ENCODE assay signal across 29 cellular contexts in genomic region chr2:167128130-167128529, GRCh38.
"Had no signal": no experiment of that assay in that cellular context is flagged by ENCODE, and none has a peak within 500 bp of the region (broad histone marks: within the 10 kb centered on the region; RNA-seq: fewer than 3 reads in every experiment).

No MANE protein-coding gene starts in this region.

- H3K9me3 Mint-ChIP-seq: dendritic cell treated with granulocyte-macrophage colony-stimulating factor and Interleukin-4, amounts not matched to agents 40 ng/mL and 50 ng/mL, for 4 days; effector memory CD8-positive, alpha-beta T cell; endodermal cell had no signal

- H3K4me1 ChIP-seq: colonic mucosa, esophagus muscularis mucosa, esophagus squamous epithelium, foreskin keratinocyte, gastroesophageal sphincter had no signal

- ATAC-seq: effector memory CD8-positive, alpha-beta T cell; esophagus mucosa; foreskin keratinocyte; gastrocnemius medialis; gastroesophageal sphincter; heart left ventricle; heart right ventricle had no signal

- FAIRE-seq: endometrium, endothelial cell of umbilical vein, frontal cortex had no signal

- H3K27me3 Mint-ChIP-seq: dendritic cell treated with granulocyte-macrophage colony-stimulating factor and Interleukin-4, amounts not matched to agents 40 ng/mL and 50 ng/mL, for 4 days; effector memory CD8-positive, alpha-beta T cell had no signal

- H3K79me2 ChIP-seq: hepatocyte had no signal

- H3K27ac Mint-ChIP-seq: dendritic cell treated with granulocyte-macrophage colony-stimulating factor and Interleukin-4, amounts not matched to agents 40 ng/mL and 50 ng/mL, for 4 days; effector memory CD8-positive, alpha-beta T cell; endodermal cell had no signal

- H3K27me3 ChIP-seq: colonic mucosa, dorsolateral prefrontal cortex, esophagus muscularis mucosa, esophagus squamous epithelium, foreskin keratinocyte, gastrocnemius medialis, gastroesophageal sphincter, heart left ventricle, heart right ventricle, hepatocyte had no signal

- H3K4me3 Mint-ChIP-seq: dendritic cell treated with granulocyte-macrophage colony-stimulating factor and Interleukin-4, amounts not matched to agents 40 ng/mL and 50 ng/mL, for 4 days; effector memory CD8-positive, alpha-beta T cell; endodermal cell had no signal

- H3K27ac ChIP-seq: colonic mucosa, coronary artery, dorsolateral prefrontal cortex, epithelial cell of prostate, esophagus muscularis mucosa, esophagus squamous epithelium, foreskin keratinocyte, gastrocnemius medialis, gastroesophageal sphincter, heart left ventricle, heart right ventricle, hepatocyte had no signal

- H3K4me1 Mint-ChIP-seq: endodermal cell had no signal

- H3K9me3 ChIP-seq: colonic mucosa, esophagus muscularis mucosa, esophagus squamous epithelium, gastrocnemius medialis, gastroesophageal sphincter, heart left ventricle, heart right ventricle had no signal

- H2AFZ ChIP-seq: hepatocyte had no signal

- H3K4me2 ChIP-seq: hepatocyte had no signal

- H3K36me3 ChIP-seq: colonic mucosa, esophagus muscularis mucosa, esophagus squamous epithelium, gastrocnemius medialis, gastroesophageal sphincter, heart left ventricle, heart right ventricle had no signal

- H3K4me3 ChIP-seq: colonic mucosa, coronary artery, dorsolateral prefrontal cortex, esophagus muscularis mucosa, esophagus squamous epithelium, gastrocnemius medialis, gastroesophageal sphincter, heart left ventricle, heart right ventricle, hepatocyte had no signal

- DNase-seq: colonic mucosa; cortex of kidney; dermis blood vessel endothelial cell; dorsolateral prefrontal cortex; effector CD4-positive, alpha-beta T cell; effector CD8-positive, alpha-beta T cell; effector memory CD4-positive, alpha-beta T cell; effector memory CD8-positive, alpha-beta T cell; endodermal cell; erythroblast; esophagus squamous epithelium; foreskin fibroblast; foreskin keratinocyte; foreskin melanocyte; gastrocnemius medialis; glutamatergic neuron; head of caudate nucleus; heart left ventricle; heart right ventricle had no signal
